ENCODE assay signal across 23 cellular contexts in the genomic region with DNA sequence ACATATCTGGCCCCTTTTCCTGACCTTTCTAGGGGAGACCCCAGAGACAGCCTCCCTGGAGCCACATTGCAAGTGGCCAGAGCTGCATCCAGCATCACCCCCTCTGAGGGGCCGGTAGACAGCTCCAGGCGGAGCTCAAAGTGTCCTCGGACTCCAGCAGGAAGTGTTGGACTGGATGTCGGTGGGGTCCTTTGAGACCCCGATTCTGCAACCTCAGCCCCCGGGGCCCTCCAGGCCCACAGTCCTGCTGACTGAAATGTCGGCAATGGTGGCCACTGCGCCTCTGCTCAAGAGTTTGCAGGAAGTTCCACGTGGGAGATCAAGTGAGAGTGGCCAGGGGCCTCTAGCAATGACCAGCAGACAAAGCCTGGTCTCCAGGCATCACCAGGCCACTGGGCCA.
"Had no signal": no experiment of that assay in that cellular context is flagged by ENCODE, and none has a peak within 500 bp of the region (broad histone marks: within the 10 kb centered on the region; RNA-seq: fewer than 3 reads in every experiment).

No MANE protein-coding gene starts in this region.

- ATAC-seq: K562 had no signal

- H3K36me3 ChIP-seq: SJSA1 had no signal

- H3K27me3 Mint-ChIP-seq: IgD-negative memory B cell had no signal

- H3K27ac ChIP-seq: HL-60, KMS-11, SJSA1, SK-N-MC had no signal

- H3K4me3 ChIP-seq: K562, SJSA1, SK-N-MC had no signal

- H3K4me1 ChIP-seq: SJSA1 had no signal

- H3K27me3 ChIP-seq: SJSA1 had no signal

- H3K27ac Mint-ChIP-seq: IgD-negative memory B cell had no signal

- H3K36me3 Mint-ChIP-seq: IgD-negative memory B cell had no signal

- H3K4me3 Mint-ChIP-seq: IgD-negative memory B cell had no signal

- H3K9me3 ChIP-seq: SJSA1 had no signal

- DNase-seq: Kasumi-1, MM.1S, NCI-H1092 treated with DMSO at 0.1 percent for 48 hours, NCI-H1436, NCI-H187, NCI-H2029, NCI-H2081 treated with DMSO at 0.1 percent for 48 hours, NCI-H2171, NCI-H226, NCI-H446, NCI-H510A, NCI-H524 treated with DMSO at 0.1 percent for 48 hours, NCI-H69, NCI-H774, Right ventricle myocardium superior, RPMI8226, SIG-M5 had no signal
